Comparison of ENCODE assay signal across 12 cellular contexts in the genomic region with DNA sequence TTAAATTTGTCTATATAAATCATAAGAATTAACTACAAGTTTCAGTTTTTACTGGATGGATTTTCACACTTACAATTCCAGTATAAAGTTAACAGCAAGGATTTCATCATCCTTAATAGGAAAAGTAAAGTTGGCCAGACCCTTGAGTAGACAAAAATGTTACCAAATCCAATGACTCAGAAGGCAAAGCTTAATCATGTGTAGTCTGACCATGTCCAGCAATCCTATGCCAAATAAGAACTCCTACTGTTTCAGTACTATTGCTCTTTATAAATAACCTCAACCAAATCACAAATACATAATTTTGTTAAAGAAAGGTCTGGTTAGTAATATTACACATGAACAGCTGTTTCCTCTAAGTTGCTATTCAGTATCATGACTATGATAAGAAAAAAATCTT. TPM values are rescaled to one million over a fixed set of nuclear protein-coding genes. Genes with fewer than 3 reads are reported as not detected.
DNase-seq lines count a peak whose midpoint lies in the region; ATAC-seq and TF ChIP-seq lines count a peak whose summit lies in the region.
"Had no signal": no experiment of that assay in that cellular context is flagged by ENCODE, and none has a peak within 500 bp of the region (broad histone marks: within the 10 kb centered on the region; RNA-seq: fewer than 3 reads in every experiment).

No MANE protein-coding gene starts in this region.

- TF ChIP-seq POLR2A in erythroblast (IDR thresholded peaks at IDR 0.05; ENCODE audit: low read length) = no peak

- peak; percentile 72 for DNase-seq in GM04504 (ENCODE audit: low read depth)
- DNase-seq in amniotic stem cell (lab: John Stamatoyannopoulos, UW) = peak; percentile 19
- DNase-seq in heart right ventricle = no peak
- DNase-seq in skeletal muscle cell (ENCODE audit: low read depth) = peak; percentile 87
- DNase-seq in erythroblast (lab: John Stamatoyannopoulos, UW) = no peak
- no peak for DNase-seq in SW480 (ENCODE audit: low spot score)
- DNase-seq: activated naive CD8-positive, alpha-beta T cell treated with anti-CD3 and anti-CD28 coated beads, Interleukin-2, amount 10 ng/mL, durations not matched to agents 7 days and 5 days; GDM1 had no signal

- no peaks in the 10 kb centered on the region for H3K9me3 ChIP-seq in heart right ventricle

- no peaks in the 10 kb centered on the region for H3K27me3 ChIP-seq in heart right ventricle

- intact Hi-C loops in heart right ventricle (cut with DNase I) = no loop called here

- no peak overlapping the region for H3K4me3 ChIP-seq in heart right ventricle
- no peak overlapping the region for H3K4me3 ChIP-seq in skeletal muscle cell (ENCODE audit: low read depth, low read length)

- no peak for TF ChIP-seq CTCF in heart right ventricle (IDR thresholded peaks at IDR 0.05)

- H3K27ac ChIP-seq in heart right ventricle = peak overlapping the region in 7 of 10 donors; percentile 9 to 62 (median 51)

- ATAC-seq in heart right ventricle = peak; percentile 50 to 92 (median 82)
- no peak for ATAC-seq in HG02840 (IDR thresholded peaks at IDR 0.05; ENCODE audit: low FRiP score, unreplicated experiment)
- no peak for ATAC-seq in GM21786 (IDR thresholded peaks at IDR 0.05; ENCODE audit: unreplicated experiment)
- ATAC-seq: activated CD4-positive, CD25-positive, alpha-beta regulatory T cell treated with anti-CD3 and anti-CD28 coated beads, Interleukin-2, amount 50 U/mL, for 24 hours; stimulated activated effector memory CD8-positive, alpha-beta T cell treated with anti-CD3 and anti-CD28 coated beads, Interleukin-12 subunit alpha, Interleukin-12 subunit beta, amount 100 ng/mL, for 72 hours had no signal

- H3K36me3 ChIP-seq in heart right ventricle = peaks cover 0 to 26% (median 0%) of the 10 kb centered on the region in 9 donors

- H3K4me1 ChIP-seq in heart right ventricle = peaks cover 0 to 39% (median 23%) of the 10 kb centered on the region in 9 donors

RNA-seq across cellular contexts. Expression of gene PLOD2, which starts 35.0 kb away (rescaled TPM):
- total RNA-seq in heart right ventricle = 10 to 100 TPM; 12.5 to 44.6 (median 16.8) TPM
- polyA plus RNA-seq in heart right ventricle = 10 to 100 TPM; 13.7 to 32.7 TPM

Comparison
In these comparisons a context has a peak if more than half of its experiments do, and no peak if none do; other contexts are left out.
1. DNase-seq: peak in GM04504 (single experiment), amniotic stem cell (single experiment) and skeletal muscle cell (single experiment); none in heart right ventricle (0 of 2), erythroblast (0 of 2) and SW480 (single experiment).
2. ATAC-seq: peak in heart right ventricle (8 of 8); none in HG02840 (single experiment) and GM21786 (single experiment).